ENCODE assay signal across 13 cellular contexts in the genomic region with DNA sequence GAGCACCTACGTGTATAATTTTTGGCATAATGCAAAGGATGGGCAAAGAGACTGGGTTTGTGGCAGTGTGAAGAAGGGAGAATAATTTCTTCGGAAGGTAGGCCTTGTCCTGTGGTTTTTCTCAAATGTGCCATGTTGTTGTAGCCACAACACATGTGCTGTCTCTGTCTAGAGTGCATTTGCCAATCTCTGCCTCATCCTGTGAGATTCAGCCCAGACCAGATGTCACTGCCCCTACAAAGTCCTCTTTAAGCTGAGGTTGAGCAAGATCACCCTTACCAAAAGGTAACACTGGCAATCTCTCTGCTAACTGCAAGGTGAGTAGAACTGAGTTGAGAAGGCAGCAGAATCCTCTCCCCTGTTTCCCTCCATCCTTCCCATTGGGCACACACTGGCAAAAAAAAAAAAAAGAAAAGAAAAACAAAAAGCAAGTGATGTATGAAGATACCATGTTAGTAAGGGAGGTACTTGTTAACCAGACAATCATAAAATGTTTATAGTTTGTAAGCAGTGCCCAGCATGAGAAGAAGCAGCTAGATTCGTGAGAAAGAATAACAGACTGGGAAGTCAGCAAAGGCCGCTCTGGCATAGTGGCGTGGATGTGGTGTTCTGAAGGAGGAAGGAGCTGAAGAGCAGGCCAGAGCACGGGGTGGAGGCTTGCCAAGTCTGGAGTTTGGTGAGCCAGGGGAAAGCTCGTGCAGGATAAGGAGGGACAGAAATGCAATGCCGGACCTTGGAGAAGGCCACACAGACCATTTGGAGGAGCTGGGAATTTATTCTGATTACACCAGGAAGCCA. TPM values are rescaled to one million over a fixed set of nuclear protein-coding genes. Genes with fewer than 3 reads are reported as not detected.
DNase-seq lines count a peak whose midpoint lies in the region; ATAC-seq, FAIRE-seq and TF ChIP-seq lines count a peak whose summit lies in the region.
"Had no signal": no experiment of that assay in that cellular context is flagged by ENCODE, and none has a peak within 500 bp of the region (broad histone marks: within the 10 kb centered on the region; RNA-seq: fewer than 3 reads in every experiment).

No MANE protein-coding gene starts in this region.

- no peak overlapping the region for H3K4me3 ChIP-seq in coronary artery
- H3K4me3 ChIP-seq in lower lobe of right lung: no peak overlapping the region

- no peak for FAIRE-seq in urothelium cell line (lab: Jason Lieb, UNC)

- no peaks in the 10 kb centered on the region for H3K27me3 Mint-ChIP-seq in stimulated activated naive B cell treated with anti-CD40 and anti-IgM and Interleukin-4, amounts not matched to agents 10 μg/mL and 1 μg/mL and 100 μg/mL, for 72 hours
- H3K27me3 Mint-ChIP-seq: activated CD4-positive, alpha-beta T cell treated with anti-CD3 and anti-CD28 coated beads for 36 hours had no signal

- H3K36me3 Mint-ChIP-seq in stimulated activated naive B cell treated with anti-CD40 and anti-IgM and Interleukin-4, amounts not matched to agents 10 μg/mL and 1 μg/mL and 100 μg/mL, for 72 hours: peaks cover 16 to 29% of the 10 kb centered on the region in 2 donors

- peak; percentile 25 to 42 for DNase-seq in Kasumi-1 (lab: John Stamatoyannopoulos, UW)
- DNase-seq in coronary artery (ENCODE audit: low spot score): no peak
- DNase-seq in lower lobe of right lung: peak; percentile 57
- DNase-seq in stimulated activated naive B cell treated with anti-CD40 and anti-IgM and Interleukin-4, amounts not matched to agents 10 μg/mL and 1 μg/mL and 100 μg/mL, for 72 hours: no peak
- DNase-seq in urothelium cell line (ENCODE audit: low spot score): no peak
- no peak for DNase-seq in cortex of kidney (lab: John Stamatoyannopoulos, UW)
- DNase-seq in stimulated activated CD4-positive, alpha-beta T cell treated with anti-CD3 and anti-CD28 coated beads, Interleukin-15, amount 100 ng/mL, for 24 hours: no peak
- DNase-seq: activated CD4-positive, alpha-beta T cell treated with anti-CD3 and anti-CD28 coated beads for 36 hours; activated naive CD4-positive, alpha-beta T cell treated with anti-CD3 and anti-CD28 coated beads, Interleukin-2, amount 50 U/mL, for 16 hours; effector CD4-positive, alpha-beta T cell; SHP77 had no signal

- peak; percentile 49 to 60 for ATAC-seq in lower lobe of right lung
- no peak for ATAC-seq in stimulated activated naive B cell treated with anti-CD40 and anti-IgM and Interleukin-4, amounts not matched to agents 10 μg/mL and 1 μg/mL and 100 μg/mL, for 72 hours (replicated peaks)
- no peak for ATAC-seq in HG03039 (IDR thresholded peaks at IDR 0.05; ENCODE audit: unreplicated experiment)
- ATAC-seq: activated CD4-positive, alpha-beta T cell treated with anti-CD3 and anti-CD28 coated beads for 36 hours had no signal

- no peaks in the 10 kb centered on the region for H3K36me3 ChIP-seq in lower lobe of right lung

- no peak overlapping the region for H3K4me3 Mint-ChIP-seq in stimulated activated naive B cell treated with anti-CD40 and anti-IgM and Interleukin-4, amounts not matched to agents 10 μg/mL and 1 μg/mL and 100 μg/mL, for 72 hours
- H3K4me3 Mint-ChIP-seq: activated CD4-positive, alpha-beta T cell treated with anti-CD3 and anti-CD28 coated beads for 36 hours had no signal

- no peaks in the 10 kb centered on the region for H3K9me3 ChIP-seq in lower lobe of right lung

- peaks cover 16 to 36% of the 10 kb centered on the region in 2 donors for H3K4me1 Mint-ChIP-seq in stimulated activated naive B cell treated with anti-CD40 and anti-IgM and Interleukin-4, amounts not matched to agents 10 μg/mL and 1 μg/mL and 100 μg/mL, for 72 hours

- H3K27ac ChIP-seq in coronary artery: peak overlapping the region; percentile 2 to 49
- H3K27ac ChIP-seq in lower lobe of right lung: no peak overlapping the region
- H3K27ac ChIP-seq: parathyroid adenoma had no signal

- H3K9me3 Mint-ChIP-seq in stimulated activated naive B cell treated with anti-CD40 and anti-IgM and Interleukin-4, amounts not matched to agents 10 μg/mL and 1 μg/mL and 100 μg/mL, for 72 hours: peaks cover 3 to 4% of the 10 kb centered on the region in 2 donors

- H3K4me1 ChIP-seq in lower lobe of right lung: peaks cover 3% of the 10 kb centered on the region
- H3K4me1 ChIP-seq: parathyroid adenoma had no signal

- intact Hi-C loops in lower lobe of right lung (cut with DNase I): no loop called here

- no peak for TF ChIP-seq CTCF in coronary artery (IDR thresholded peaks at IDR 0.05)
- TF ChIP-seq CTCF in lower lobe of right lung (IDR thresholded peaks at IDR 0.05): no peak

- H3K27me3 ChIP-seq in lower lobe of right lung (ENCODE audit: low read depth): no peaks in the 10 kb centered on the region

- peak overlapping the region; percentile 14 for H3K27ac Mint-ChIP-seq in stimulated activated naive B cell treated with anti-CD40 and anti-IgM and Interleukin-4, amounts not matched to agents 10 μg/mL and 1 μg/mL and 100 μg/mL, for 72 hours
- H3K27ac Mint-ChIP-seq: activated CD4-positive, alpha-beta T cell treated with anti-CD3 and anti-CD28 coated beads for 36 hours had no signal

RNA-seq across cellular contexts. Expression of gene DYRK2, which starts 18.9 kb away (rescaled TPM):
- 17.6 TPM for total RNA-seq in lower lobe of right lung

Comparison
In these comparisons a context has a peak if more than half of its experiments do, and no peak if none do; other contexts are left out.
1. DNase-seq: peak in Kasumi-1 (2 of 2) and lower lobe of right lung (single experiment); none in coronary artery (single experiment), stimulated activated naive B cell treated with anti-CD40 and anti-IgM and Interleukin-4, amounts not matched to agents 10 μg/mL and 1 μg/mL and 100 μg/mL, for 72 hours (single experiment), urothelium cell line (single experiment), cortex of kidney (single experiment) and stimulated activated CD4-positive, alpha-beta T cell treated with anti-CD3 and anti-CD28 coated beads, Interleukin-15, amount 100 ng/mL, for 24 hours (single experiment).
2. ATAC-seq: peak in lower lobe of right lung (2 of 2); none in stimulated activated naive B cell treated with anti-CD40 and anti-IgM and Interleukin-4, amounts not matched to agents 10 μg/mL and 1 μg/mL and 100 μg/mL, for 72 hours (0 of 2) and HG03039 (single experiment).